In the genomic region with DNA sequence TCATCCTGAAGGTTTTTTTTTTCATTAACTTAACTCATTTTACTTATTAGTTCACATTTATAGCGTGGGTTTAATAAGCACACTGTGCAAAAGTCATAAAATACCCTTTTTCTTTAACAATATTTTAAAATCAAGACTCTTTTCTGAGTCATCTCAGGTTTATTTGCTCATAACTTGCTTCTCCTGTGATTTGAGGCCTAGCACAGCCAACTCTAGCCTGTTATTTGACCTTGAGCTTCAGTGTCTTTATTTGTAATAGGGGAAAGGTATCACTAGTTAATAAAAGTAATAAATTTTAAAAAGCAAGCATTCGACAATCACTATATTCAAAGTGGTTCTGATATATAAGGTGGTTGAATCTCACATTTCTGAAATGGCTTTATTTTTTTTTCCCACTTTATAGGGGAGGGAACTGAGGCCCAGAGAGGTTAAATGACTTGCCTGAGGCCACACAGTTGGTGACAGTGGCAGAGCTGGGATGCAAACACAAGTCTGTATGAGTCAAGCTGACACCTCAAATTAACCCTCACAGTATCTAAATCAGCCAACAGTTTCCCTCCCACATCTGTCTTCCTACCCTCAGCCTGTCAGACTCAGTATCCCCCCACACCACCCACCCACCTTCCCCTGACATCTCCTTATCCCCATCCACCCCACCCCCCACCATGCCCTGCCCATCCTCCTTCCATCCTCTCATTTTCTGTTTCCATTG, we compare ENCODE assay signal across 16 cellular contexts.
A peak's percentile ranks its signal among the peaks of the same experiment; 100 is the strongest.
DNase-seq lines count a peak whose midpoint lies in the region; ATAC-seq and TF ChIP-seq lines count a peak whose summit lies in the region.
"Had no signal": no experiment of that assay in that cellular context is flagged by ENCODE, and none has a peak within 500 bp of the region (broad histone marks: within the 10 kb centered on the region; RNA-seq: fewer than 3 reads in every experiment).

No MANE protein-coding gene starts in this region.

- DNase-seq in activated T-cell treated with anti-CD3 and anti-CD28 coated beads, Interleukin-2, amount 50 U/mL, for 48 hours = peak; percentile 36 to 49
- no peak for DNase-seq in activated T-cell treated with anti-CD3 and anti-CD28 coated beads for 4 hours
- no peak for DNase-seq in adipocyte (ENCODE audit: low read depth)
- DNase-seq in stimulated activated CD4-positive, alpha-beta T cell treated with anti-CD3 and anti-CD28 coated beads, Interleukin-2, amount 100 ng/mL, for 48 hours = peak; percentile 18 to 21
- DNase-seq in NCI-H1048 (lab: John Stamatoyannopoulos, UW) = no peak
- DNase-seq in GOT3 (lab: John Stamatoyannopoulos, UW) = no peak
- no peak for DNase-seq in brain microvascular endothelial cell
- DNase-seq: CD8-positive, alpha-beta memory T cell; heart right ventricle; NCI-H1436; NCI-H2171 treated with DMSO at 0.1 percent for 48 hours; NCI-H748 treated with DMSO at 0.1 percent for 48 hours had no signal

- no peaks in the 10 kb centered on the region for H3K9me3 ChIP-seq in adipocyte (ENCODE audit: control insufficient read depth, low read length)
- H3K9me3 ChIP-seq: adrenal gland, HAP-1, heart right ventricle had no signal

- peak; percentile 70 for ATAC-seq in HG02610 (IDR thresholded peaks at IDR 0.05; ENCODE audit: unreplicated experiment)
- ATAC-seq: heart right ventricle had no signal

- no peak for TF ChIP-seq CTCF in brain microvascular endothelial cell (IDR thresholded peaks at IDR 0.05; ENCODE audit: low read depth, low read length, missing control alignments)

- peaks cover 15% of the 10 kb centered on the region for H3K4me1 ChIP-seq in adipocyte (ENCODE audit: control insufficient read depth, insufficient read depth, low read length)
- H3K4me1 ChIP-seq: HAP-1 had no signal

- H3K27me3 ChIP-seq in adipocyte (replicated peaks; ENCODE audit: control insufficient read depth, insufficient read depth, low read length) (peaks cover 10% of the 10 kb centered on the region), brain microvascular endothelial cell (replicated peaks) (peaks cover 58% of the 10 kb centered on the region)
- H3K27me3 ChIP-seq: adrenal gland, heart right ventricle had no signal

- peak overlapping the region; percentile 10 for H3K9ac ChIP-seq in adipocyte (ENCODE audit: low read length)

- in situ Hi-C loops in brain microvascular endothelial cell (cut with HindIII; ENCODE audit: low pct_ligation_motif_present, low sequenced_read_pairs) = no loop called here

- H3K4me3 ChIP-seq in adipocyte (ENCODE audit: low read length) (no peak overlapping the region), brain microvascular endothelial cell (ENCODE audit: low read depth, low read length) (no peak overlapping the region)
- H3K4me3 ChIP-seq: adrenal gland, HAP-1, heart right ventricle, SK-N-MC had no signal

- H3K36me3 ChIP-seq in adipocyte (ENCODE audit: control insufficient read depth, insufficient read depth, low read length, severe bottlenecking) = no peaks in the 10 kb centered on the region
- no peaks in the 10 kb centered on the region for H3K36me3 ChIP-seq in brain microvascular endothelial cell (replicated peaks)
- H3K36me3 ChIP-seq: adrenal gland, HAP-1 had no signal

- no peak overlapping the region for H3K27ac ChIP-seq in brain microvascular endothelial cell
- H3K27ac ChIP-seq: SK-N-MC had no signal

Comparison
In these comparisons a context has a peak if more than half of its experiments do, and no peak if none do; other contexts are left out.
1. DNase-seq: peak in activated T-cell treated with anti-CD3 and anti-CD28 coated beads, Interleukin-2, amount 50 U/mL, for 48 hours (2 of 2) and stimulated activated CD4-positive, alpha-beta T cell treated with anti-CD3 and anti-CD28 coated beads, Interleukin-2, amount 100 ng/mL, for 48 hours (2 of 2); none in activated T-cell treated with anti-CD3 and anti-CD28 coated beads for 4 hours (single experiment), adipocyte (single experiment), NCI-H1048 (single experiment), GOT3 (single experiment) and brain microvascular endothelial cell (single experiment).